14 cellular contexts compared by ENCODE assay signal in the genomic region with DNA sequence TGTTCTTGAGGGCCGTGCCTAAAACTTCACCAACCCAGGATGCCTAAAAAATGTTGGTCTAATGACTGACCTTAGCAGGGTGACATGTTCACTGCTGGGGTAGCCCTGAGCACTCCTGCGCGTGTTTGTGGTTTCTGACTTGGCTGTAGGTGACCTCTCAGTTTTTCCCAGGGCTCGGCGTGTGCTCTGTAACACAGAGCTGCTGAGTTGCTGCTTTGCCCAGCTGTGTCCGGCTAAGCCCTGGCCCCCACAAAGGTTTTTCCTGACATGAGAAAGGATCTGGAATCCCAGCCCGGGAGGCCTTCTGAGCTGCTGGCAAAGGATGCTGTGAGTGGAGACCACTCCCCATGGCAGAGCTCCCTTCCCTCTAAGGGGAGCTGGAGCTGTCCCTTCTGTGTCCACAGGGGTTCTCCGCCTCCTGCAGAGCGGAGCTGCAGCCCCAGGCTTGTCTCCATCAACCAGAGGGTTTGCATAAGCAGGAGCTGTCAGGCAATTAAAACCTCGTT. TPM values are rescaled to one million over a fixed set of nuclear protein-coding genes. Genes with fewer than 3 reads are reported as not detected.
DNase-seq lines count a peak whose midpoint lies in the region; ATAC-seq, FAIRE-seq and TF ChIP-seq lines count a peak whose summit lies in the region.
"Had no signal": no experiment of that assay in that cellular context is flagged by ENCODE, and none has a peak within 500 bp of the region (broad histone marks: within the 10 kb centered on the region; RNA-seq: fewer than 3 reads in every experiment).

No MANE protein-coding gene starts in this region.

- H3K79me2 ChIP-seq in astrocyte (ENCODE audit: insufficient read depth, low read length) (peaks cover 97% of the 10 kb centered on the region), osteoblast (ENCODE audit: insufficient read depth, low read length) (peaks cover 96% of the 10 kb centered on the region)

- ATAC-seq in GM18520 (IDR thresholded peaks at IDR 0.05; ENCODE audit: unreplicated experiment) (no peak), HG02870 (IDR thresholded peaks at IDR 0.05; ENCODE audit: unreplicated experiment) (no peak)
- ATAC-seq: GM12878; stimulated activated memory B cell treated with anti-CD40 and anti-IgM and Interleukin-4, amounts not matched to agents 10 μg/mL and 1 μg/mL and 100 μg/mL, for 72 hours had no signal

- peaks cover 59% of the 10 kb centered on the region for H3K4me1 ChIP-seq in astrocyte (ENCODE audit: insufficient read depth, low read length)
- H3K4me1 ChIP-seq in osteoblast (ENCODE audit: insufficient read depth, low read length) = peaks cover 87% of the 10 kb centered on the region
- H3K4me1 ChIP-seq: prostate gland had no signal

- peak overlapping the region; percentile 50 for H3K4me2 ChIP-seq in astrocyte (ENCODE audit: low read length)
- H3K4me2 ChIP-seq in osteoblast (ENCODE audit: insufficient read depth, low read length) = peak overlapping the region; percentile 4
- H3K4me2 ChIP-seq: BLaER1 treated with 17β-estradiol and CSF1 and Interleukin-3, amounts not matched to agents 10 nM and 100 nM had no signal

- FAIRE-seq in astrocyte (lab: Jason Lieb, UNC) = no peak
- FAIRE-seq: GM12878 had no signal

- DNase-seq in EH (ENCODE audit: low read depth) (peak; percentile 73), astrocyte (ENCODE audit: low read depth) (peak; percentile 81), glomerular visceral epithelial cell (ENCODE audit: extremely low spot score) (peak; percentile 87), osteoblast (ENCODE audit: insufficient read length, low spot score, missing footprints) (no peak), NCI-H1694 treated with DMSO at 0.1 percent for 48 hours (lab: John Stamatoyannopoulos, UW) (no peak), type B pancreatic cell (ENCODE audit: extremely low spot score, unreplicated experiment) (no peak)
- DNase-seq: activated naive CD4-positive, alpha-beta T cell treated with anti-CD3 and anti-CD28 coated beads for 36 hours; NCI-H510A treated with DMSO at 0.1 percent for 48 hours had no signal

- H3K27ac ChIP-seq in astrocyte (ENCODE audit: low read depth, low read length) (peak overlapping the region; percentile 49), osteoblast (ENCODE audit: low read depth, low read length) (peak overlapping the region; percentile 67)
- H3K27ac ChIP-seq: BLaER1 treated with 17β-estradiol and CSF1 and Interleukin-3, amounts not matched to agents 10 nM and 100 nM; prostate gland had no signal

- H3K4me1 Mint-ChIP-seq in astrocyte (ENCODE audit: low read depth, unreplicated experiment) (peaks cover 62% of the 10 kb centered on the region), type B pancreatic cell (ENCODE audit: unreplicated experiment) (peaks cover 33% of the 10 kb centered on the region)
- H3K4me1 Mint-ChIP-seq: stimulated activated memory B cell treated with anti-CD40 and anti-IgM and Interleukin-4, amounts not matched to agents 10 μg/mL and 1 μg/mL and 100 μg/mL, for 72 hours had no signal

- H3K27me3 ChIP-seq in astrocyte (ENCODE audit: insufficient read depth, low read length) (no peaks in the 10 kb centered on the region), osteoblast (ENCODE audit: insufficient read depth, low read length) (no peaks in the 10 kb centered on the region)
- H3K27me3 ChIP-seq: BLaER1 treated with 17β-estradiol and CSF1 and Interleukin-3, amounts not matched to agents 10 nM and 100 nM had no signal

- no peak overlapping the region for H3K4me3 Mint-ChIP-seq in astrocyte (ENCODE audit: unreplicated experiment)
- no peak overlapping the region for H3K4me3 Mint-ChIP-seq in type B pancreatic cell
- H3K4me3 Mint-ChIP-seq: activated naive CD4-positive, alpha-beta T cell treated with anti-CD3 and anti-CD28 coated beads for 36 hours; stimulated activated memory B cell treated with anti-CD40 and anti-IgM and Interleukin-4, amounts not matched to agents 10 μg/mL and 1 μg/mL and 100 μg/mL, for 72 hours had no signal

- no peaks in the 10 kb centered on the region for H3K27me3 Mint-ChIP-seq in astrocyte (ENCODE audit: low read depth, unreplicated experiment)
- H3K27me3 Mint-ChIP-seq in type B pancreatic cell = no peaks in the 10 kb centered on the region
- H3K27me3 Mint-ChIP-seq: stimulated activated memory B cell treated with anti-CD40 and anti-IgM and Interleukin-4, amounts not matched to agents 10 μg/mL and 1 μg/mL and 100 μg/mL, for 72 hours had no signal

- H3K9me3 ChIP-seq in astrocyte (ENCODE audit: insufficient read depth, low read depth, low read length) (no peaks in the 10 kb centered on the region), osteoblast (ENCODE audit: low read depth, low read length) (no peaks in the 10 kb centered on the region)
- H3K9me3 ChIP-seq: BLaER1 treated with 17β-estradiol and CSF1 and Interleukin-3, amounts not matched to agents 10 nM and 100 nM; prostate gland had no signal

- peak overlapping the region; percentile 49 for H3K27ac Mint-ChIP-seq in astrocyte (ENCODE audit: unreplicated experiment)
- no peak overlapping the region for H3K27ac Mint-ChIP-seq in type B pancreatic cell
- H3K27ac Mint-ChIP-seq: activated naive CD4-positive, alpha-beta T cell treated with anti-CD3 and anti-CD28 coated beads for 36 hours; stimulated activated memory B cell treated with anti-CD40 and anti-IgM and Interleukin-4, amounts not matched to agents 10 μg/mL and 1 μg/mL and 100 μg/mL, for 72 hours had no signal

- no peak for TF ChIP-seq CTCF in astrocyte (IDR thresholded peaks at IDR 0.05; ENCODE audit: insufficient read depth, low read depth, low read length)
- TF ChIP-seq CTCF in osteoblast (IDR thresholded peaks at IDR 0.05; ENCODE audit: extremely low read depth, low read depth, low read length) = no peak
- TF ChIP-seq CTCF in type B pancreatic cell (conservative IDR thresholded peaks at IDR 0.05) = no peak

- H3K9me3 Mint-ChIP-seq in astrocyte (ENCODE audit: unreplicated experiment) = no peaks in the 10 kb centered on the region
- H3K9me3 Mint-ChIP-seq in type B pancreatic cell = peaks cover 5% of the 10 kb centered on the region
- H3K9me3 Mint-ChIP-seq: activated naive CD4-positive, alpha-beta T cell treated with anti-CD3 and anti-CD28 coated beads for 36 hours; stimulated activated memory B cell treated with anti-CD40 and anti-IgM and Interleukin-4, amounts not matched to agents 10 μg/mL and 1 μg/mL and 100 μg/mL, for 72 hours had no signal

- no peaks in the 10 kb centered on the region for H3K36me3 Mint-ChIP-seq in astrocyte (ENCODE audit: low read depth, unreplicated experiment)
- H3K36me3 Mint-ChIP-seq in type B pancreatic cell = no peaks in the 10 kb centered on the region
- H3K36me3 Mint-ChIP-seq: stimulated activated memory B cell treated with anti-CD40 and anti-IgM and Interleukin-4, amounts not matched to agents 10 μg/mL and 1 μg/mL and 100 μg/mL, for 72 hours had no signal

- H4K20me1 ChIP-seq in astrocyte (ENCODE audit: insufficient read depth, low read length) (peaks cover 50% of the 10 kb centered on the region), osteoblast (ENCODE audit: insufficient read depth, low read length) (peaks cover 38% of the 10 kb centered on the region)

- H2AFZ ChIP-seq in astrocyte (ENCODE audit: low read depth, low read length) = no peak overlapping the region
- no peak overlapping the region for H2AFZ ChIP-seq in osteoblast (ENCODE audit: low read length)

- H3K4me3 ChIP-seq in astrocyte (ENCODE audit: insufficient read depth, low read depth, low read length) (no peak overlapping the region), osteoblast (ENCODE audit: insufficient read depth, low read length) (no peak overlapping the region)
- H3K4me3 ChIP-seq: BLaER1 treated with 17β-estradiol and CSF1 and Interleukin-3, amounts not matched to agents 10 nM and 100 nM; GM12878; prostate gland had no signal

- no peaks in the 10 kb centered on the region for H3K36me3 ChIP-seq in astrocyte (ENCODE audit: insufficient read depth, low read length)
- H3K36me3 ChIP-seq in osteoblast (ENCODE audit: insufficient read depth, low read length) = peaks cover 27% of the 10 kb centered on the region
- H3K36me3 ChIP-seq: prostate gland had no signal

- peak overlapping the region; percentile 47 for H3K9ac ChIP-seq in astrocyte (ENCODE audit: low read length)
- H3K9ac ChIP-seq: BLaER1 treated with 17β-estradiol and CSF1 and Interleukin-3, amounts not matched to agents 10 nM and 100 nM had no signal

RNA-seq across cellular contexts. Expression of gene CRIM1, which starts 52.7 kb away (rescaled TPM):
- total RNA-seq in astrocyte = 138 and 180 TPM in 2 replicates
- 321 and 362 TPM in 2 replicates for total RNA-seq in osteoblast
- 24.4 and 30.3 TPM in 2 replicates for total RNA-seq in type B pancreatic cell (ENCODE audit: low replicate concordance)

Comparison
In these comparisons a context has a peak if more than half of its experiments do, and no peak if none do; other contexts are left out.
1. DNase-seq: peak in EH (single experiment), astrocyte (single experiment) and glomerular visceral epithelial cell (single experiment); none in osteoblast (single experiment), NCI-H1694 treated with DMSO at 0.1 percent for 48 hours (single experiment) and type B pancreatic cell (single experiment).